8 cellular contexts compared by ENCODE assay signal in the genomic region with DNA sequence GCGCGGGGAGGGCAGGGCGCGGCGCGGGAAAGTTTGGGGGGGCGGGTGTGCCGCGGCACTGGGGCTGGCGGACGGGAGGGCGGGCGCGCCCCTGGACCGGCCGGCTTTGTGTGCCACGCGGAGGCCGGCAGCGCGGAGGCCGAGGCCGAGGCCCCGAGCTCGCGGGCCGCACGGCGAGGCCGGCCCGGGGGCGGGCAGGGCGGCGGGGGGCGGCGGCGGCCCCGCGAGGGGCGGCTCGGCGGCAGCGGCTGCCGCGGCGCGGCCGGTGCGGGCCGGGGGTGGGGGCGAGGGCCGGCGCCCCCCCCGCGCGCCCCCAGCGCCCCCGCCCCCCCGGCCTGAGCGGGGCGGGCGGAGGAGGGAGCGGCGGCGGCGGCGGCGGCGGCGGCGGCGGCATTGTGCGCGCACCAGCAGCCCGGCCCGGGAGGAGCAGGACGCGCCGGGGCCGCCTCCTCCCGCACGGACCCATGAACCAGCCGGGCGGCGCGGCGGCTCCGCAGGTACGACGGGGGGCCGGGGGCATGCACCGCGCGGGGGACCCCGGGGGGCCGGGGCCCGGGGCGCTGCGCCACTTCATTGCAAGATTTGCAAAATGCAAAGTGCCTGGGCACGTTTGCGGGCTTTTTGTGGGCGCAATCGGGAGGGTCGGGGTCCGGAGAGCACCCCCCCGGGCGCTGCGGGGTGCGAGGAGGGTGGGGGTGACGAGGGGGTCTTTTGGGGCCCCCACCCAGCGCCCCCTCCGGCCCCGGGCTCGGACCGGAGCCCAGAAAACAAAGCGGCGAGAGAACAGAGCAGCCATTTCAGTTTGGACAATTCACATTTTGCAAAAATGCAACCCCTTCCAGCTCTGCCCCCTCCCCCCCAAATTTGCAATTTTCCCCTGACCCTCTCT. TPM values are rescaled to one million over a fixed set of nuclear protein-coding genes. Genes with fewer than 3 reads are reported as not detected.
DNase-seq lines count a peak whose midpoint lies in the region; ATAC-seq and TF ChIP-seq lines count a peak whose summit lies in the region.

A gene with protein sequence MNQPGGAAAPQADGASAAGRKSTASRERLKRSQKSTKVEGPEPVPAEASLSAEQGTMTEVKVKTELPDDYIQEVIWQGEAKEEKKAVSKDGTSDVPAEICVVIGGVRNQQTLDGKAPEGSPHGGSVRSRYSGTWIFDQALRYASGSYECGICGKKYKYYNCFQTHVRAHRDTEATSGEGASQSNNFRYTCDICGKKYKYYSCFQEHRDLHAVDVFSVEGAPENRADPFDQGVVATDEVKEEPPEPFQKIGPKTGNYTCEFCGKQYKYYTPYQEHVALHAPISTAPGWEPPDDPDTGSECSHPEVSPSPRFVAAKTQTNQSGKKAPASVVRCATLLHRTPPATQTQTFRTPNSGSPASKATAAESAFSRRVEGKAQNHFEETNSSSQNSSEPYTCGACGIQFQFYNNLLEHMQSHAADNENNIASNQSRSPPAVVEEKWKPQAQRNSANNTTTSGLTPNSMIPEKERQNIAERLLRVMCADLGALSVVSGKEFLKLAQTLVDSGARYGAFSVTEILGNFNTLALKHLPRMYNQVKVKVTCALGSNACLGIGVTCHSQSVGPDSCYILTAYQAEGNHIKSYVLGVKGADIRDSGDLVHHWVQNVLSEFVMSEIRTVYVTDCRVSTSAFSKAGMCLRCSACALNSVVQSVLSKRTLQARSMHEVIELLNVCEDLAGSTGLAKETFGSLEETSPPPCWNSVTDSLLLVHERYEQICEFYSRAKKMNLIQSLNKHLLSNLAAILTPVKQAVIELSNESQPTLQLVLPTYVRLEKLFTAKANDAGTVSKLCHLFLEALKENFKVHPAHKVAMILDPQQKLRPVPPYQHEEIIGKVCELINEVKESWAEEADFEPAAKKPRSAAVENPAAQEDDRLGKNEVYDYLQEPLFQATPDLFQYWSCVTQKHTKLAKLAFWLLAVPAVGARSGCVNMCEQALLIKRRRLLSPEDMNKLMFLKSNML (plus strand): TSS at position 393 of the 889 bp plus-strand sequence. CDS start 72 bp downstream, at position 465.

- H3K36me3 ChIP-seq in effector memory CD4-positive, alpha-beta T cell (ENCODE audit: control insufficient read depth, insufficient read depth, low read length), result no peaks in the 10 kb centered on the region
- H3K36me3 ChIP-seq in lower lobe of right lung, result no peaks in the 10 kb centered on the region
- H3K36me3 ChIP-seq in thoracic aorta, result no peaks in the 10 kb centered on the region

- peak within 1 kb of the TSS; percentile 98 for H3K4me3 Mint-ChIP-seq in T-helper 17 cell

- no peaks in the 10 kb centered on the region for H3K9me3 ChIP-seq in T-helper 17 cell (ENCODE audit: control insufficient read depth, low read length, poor library complexity, severe bottlenecking)
- no peaks in the 10 kb centered on the region for H3K9me3 ChIP-seq in effector memory CD4-positive, alpha-beta T cell (ENCODE audit: control insufficient read depth, low read length)
- H3K9me3 ChIP-seq in lower lobe of right lung, result no peaks in the 10 kb centered on the region
- H3K9me3 ChIP-seq in thoracic aorta, result no peaks in the 10 kb centered on the region

- peaks cover 23% of the 10 kb centered on the region for H3K27me3 Mint-ChIP-seq in T-helper 17 cell

- peaks cover 3% of the 10 kb centered on the region for H3K4me1 Mint-ChIP-seq in T-helper 17 cell

- TF ChIP-seq CTCF in lower lobe of right lung (IDR thresholded peaks at IDR 0.05), result no peak
- TF ChIP-seq CTCF in thoracic aorta (IDR thresholded peaks at IDR 0.05), result no peak

- no peak within 1 kb of the TSS for H3K27ac ChIP-seq in effector memory CD4-positive, alpha-beta T cell (ENCODE audit: insufficient read depth, low read length, poor library complexity, severe bottlenecking)
- peak within 1 kb of the TSS; percentile 77 for H3K27ac ChIP-seq in lower lobe of right lung
- H3K27ac ChIP-seq in thoracic aorta, result peak within 1 kb of the TSS; percentile 66 to 71

- H3K27me3 ChIP-seq in effector memory CD4-positive, alpha-beta T cell (replicated peaks; ENCODE audit: control insufficient read depth, insufficient read depth, low read length, poor library complexity, severe bottlenecking), result peaks cover 6% of the 10 kb centered on the region
- no peaks in the 10 kb centered on the region for H3K27me3 ChIP-seq in lower lobe of right lung (ENCODE audit: low read depth)
- H3K27me3 ChIP-seq in thoracic aorta (replicated peaks; ENCODE audit: insufficient read depth), result no peaks in the 10 kb centered on the region

- no peak within 1 kb of the TSS for H3K27ac Mint-ChIP-seq in T-helper 17 cell

- no peaks in the 10 kb centered on the region for H3K4me1 ChIP-seq in effector memory CD4-positive, alpha-beta T cell (ENCODE audit: control insufficient read depth, insufficient read depth, low read length, poor library complexity, severe bottlenecking)
- H3K4me1 ChIP-seq in lower lobe of right lung, result peaks cover 10% of the 10 kb centered on the region
- peaks cover 9 to 41% of the 10 kb centered on the region in 2 donors for H3K4me1 ChIP-seq in thoracic aorta (ENCODE audit: control insufficient read depth in 1 of 2, low read depth in 2 of 2)

- ATAC-seq in HG02798 (IDR thresholded peaks at IDR 0.05; ENCODE audit: poor library complexity, unreplicated experiment) (peak; percentile 62), T-helper 17 cell (peak; percentile 64), lower lobe of right lung (peak; percentile 69 to 88), thoracic aorta (ENCODE audit: insufficient number of reproducible peaks, low FRiP score, low read depth) (no peak), GM21737 (IDR thresholded peaks at IDR 0.05; ENCODE audit: unreplicated experiment) (no peak)

- intact Hi-C loops in lower lobe of right lung (cut with DNase I), result no loop called here

- DNase-seq in DMS 273 (lab: John Stamatoyannopoulos, UW; ENCODE audit: unreplicated experiment) (peak; percentile 70), DMS 273 treated with DMSO at 0.1 percent for 48 hours (lab: John Stamatoyannopoulos, UW) (no peak), T-helper 17 cell (peak in 2 of 3 donors; percentile 8), lower lobe of right lung (peak; percentile 53), thoracic aorta (ENCODE audit: low spot score) (no peak)
- DNase-seq in effector memory CD4-positive, alpha-beta T cell, result no peak

- H3K36me3 Mint-ChIP-seq in T-helper 17 cell (ENCODE audit: low read depth), result peaks cover 3% of the 10 kb centered on the region

- peak within 1 kb of the TSS; percentile 60 for H3K4me3 ChIP-seq in effector memory CD4-positive, alpha-beta T cell (ENCODE audit: insufficient read depth, low read depth, low read length, poor library complexity, severe bottlenecking)
- peak within 1 kb of the TSS; percentile 83 for H3K4me3 ChIP-seq in lower lobe of right lung
- H3K4me3 ChIP-seq in thoracic aorta, result peak within 1 kb of the TSS; percentile 98

RNA-seq across cellular contexts. Expression of the gene that starts here (rescaled TPM):
- 1 to 10 TPM in 1 of 2 donors, under 1 TPM in 1; 0.60 to 1.7 TPM for total RNA-seq in T-helper 17 cell
- 10.2 TPM for total RNA-seq in lower lobe of right lung
- 10 to 100 TPM; 16.6 to 24.9 TPM for total RNA-seq in thoracic aorta

Comparison
In these comparisons a context has a peak if more than half of its experiments do, and no peak if none do; other contexts are left out.
1. DNase-seq: peak in DMS 273 (single experiment), T-helper 17 cell (2 of 3) and lower lobe of right lung (single experiment); none in DMS 273 treated with DMSO at 0.1 percent for 48 hours (single experiment), effector memory CD4-positive, alpha-beta T cell (0 of 3) and thoracic aorta (single experiment).
2. ATAC-seq: peak in HG02798 (single experiment), T-helper 17 cell (single experiment) and lower lobe of right lung (2 of 2); none in thoracic aorta (single experiment) and GM21737 (single experiment).
3. Peak in every context shown above with its lines, with median percentiles within 50 percentile points of each other: H3K4me3 ChIP-seq.